ENCODE assay signal across 8 cellular contexts in genomic region chr14:21525571-21525970, GRCh38. TPM values are rescaled to one million over a fixed set of nuclear protein-coding genes. Genes with fewer than 3 reads are reported as not detected.
DNase-seq lines count a peak whose midpoint lies in the region; ATAC-seq lines count a peak whose summit lies in the region.

No MANE protein-coding gene starts in this region.

- H3K27ac ChIP-seq in skin epidermis: peak overlapping the region in 13 of 21 experiments; percentile 3 to 77 (median 47)

- H3K36me3 Mint-ChIP-seq in activated CD4-positive, alpha-beta T cell treated with anti-CD3 and anti-CD28 coated beads, Interleukin-2, amount 10 ng/mL, durations not matched to agents 24 days and 14 days (ENCODE audit: low read depth): no peaks in the 10 kb centered on the region
- H3K36me3 Mint-ChIP-seq in activated naive CD8-positive, alpha-beta T cell: peaks cover 3% of the 10 kb centered on the region

- H3K27me3 Mint-ChIP-seq in activated CD4-positive, alpha-beta T cell treated with anti-CD3 and anti-CD28 coated beads, Interleukin-2, amount 10 ng/mL, durations not matched to agents 24 days and 14 days: peaks cover 17% of the 10 kb centered on the region
- no peaks in the 10 kb centered on the region for H3K27me3 Mint-ChIP-seq in activated naive CD8-positive, alpha-beta T cell

- peak overlapping the region; percentile 80 for H3K4me3 Mint-ChIP-seq in activated CD4-positive, alpha-beta T cell treated with anti-CD3 and anti-CD28 coated beads, Interleukin-2, amount 10 ng/mL, durations not matched to agents 24 days and 14 days
- peak overlapping the region; percentile 87 for H3K4me3 Mint-ChIP-seq in activated naive CD8-positive, alpha-beta T cell

- peak overlapping the region; percentile 58 for H3K4me3 ChIP-seq in iPS-11a (ENCODE audit: low read depth, low read length)
- peak overlapping the region; percentile 44 to 71 (median 58) for H3K4me3 ChIP-seq in skin epidermis

- intact Hi-C loops in activated CD4-positive, alpha-beta T cell treated with anti-CD3 and anti-CD28 coated beads, Interleukin-2, amount 10 ng/mL, durations not matched to agents 24 days and 14 days (cut with micrococcal nuclease): no loop called here

- peaks cover 12% of the 10 kb centered on the region for H3K4me1 Mint-ChIP-seq in activated CD4-positive, alpha-beta T cell treated with anti-CD3 and anti-CD28 coated beads, Interleukin-2, amount 10 ng/mL, durations not matched to agents 24 days and 14 days
- peaks cover 16% of the 10 kb centered on the region for H3K4me1 Mint-ChIP-seq in activated naive CD8-positive, alpha-beta T cell (ENCODE audit: low read depth)

- H3K27ac Mint-ChIP-seq in activated CD4-positive, alpha-beta T cell treated with anti-CD3 and anti-CD28 coated beads, Interleukin-2, amount 10 ng/mL, durations not matched to agents 24 days and 14 days: peak overlapping the region; percentile 4
- peak overlapping the region; percentile 68 for H3K27ac Mint-ChIP-seq in activated naive CD8-positive, alpha-beta T cell

- no peak for DNase-seq in activated CD4-positive, alpha-beta T cell treated with anti-CD3 and anti-CD28 coated beads, Interleukin-2, amount 10 ng/mL, durations not matched to agents 24 days and 14 days
- no peak for DNase-seq in activated CD4-positive, alpha-beta T cell treated with anti-CD3 and anti-CD28 coated beads, Interleukin-2, amount 50 U/mL, for 1 hour
- no peak for DNase-seq in foreskin melanocyte

- no peaks in the 10 kb centered on the region for H3K9me3 Mint-ChIP-seq in activated CD4-positive, alpha-beta T cell treated with anti-CD3 and anti-CD28 coated beads, Interleukin-2, amount 10 ng/mL, durations not matched to agents 24 days and 14 days
- no peaks in the 10 kb centered on the region for H3K9me3 Mint-ChIP-seq in activated naive CD8-positive, alpha-beta T cell (ENCODE audit: low read depth)

- ATAC-seq in GM21737 (IDR thresholded peaks at IDR 0.05; ENCODE audit: unreplicated experiment) (no peak), HG03432 (IDR thresholded peaks at IDR 0.05; ENCODE audit: unreplicated experiment) (no peak)

RNA-seq across cellular contexts. Expression of gene SALL2, which starts 0.6 kb away (rescaled TPM):
- total RNA-seq in activated CD4-positive, alpha-beta T cell treated with anti-CD3 and anti-CD28 coated beads, Interleukin-2, amount 10 ng/mL, durations not matched to agents 24 days and 14 days: 1.6 and 1.7 TPM in 2 replicates

RNA-seq across cellular contexts. Expression of gene METTL3, which starts 14.4 kb away (rescaled TPM):
- 72.9 and 81.7 TPM in 2 replicates for total RNA-seq in activated CD4-positive, alpha-beta T cell treated with anti-CD3 and anti-CD28 coated beads, Interleukin-2, amount 10 ng/mL, durations not matched to agents 24 days and 14 days

RNA-seq across cellular contexts. Expression of gene TOX4, which starts 48.6 kb away (rescaled TPM):
- total RNA-seq in activated CD4-positive, alpha-beta T cell treated with anti-CD3 and anti-CD28 coated beads, Interleukin-2, amount 10 ng/mL, durations not matched to agents 24 days and 14 days: 75.9 and 82.8 TPM in 2 replicates

RNA-seq across cellular contexts. Expression of gene RAB2B, which starts 48.8 kb away (rescaled TPM):
- 26.5 and 30.1 TPM in 2 replicates for total RNA-seq in activated CD4-positive, alpha-beta T cell treated with anti-CD3 and anti-CD28 coated beads, Interleukin-2, amount 10 ng/mL, durations not matched to agents 24 days and 14 days

RNA-seq across cellular contexts. Expression of gene OR10G3, which starts 54.3 kb away (rescaled TPM):
- total RNA-seq in activated CD4-positive, alpha-beta T cell treated with anti-CD3 and anti-CD28 coated beads, Interleukin-2, amount 10 ng/mL, durations not matched to agents 24 days and 14 days: not detected in 2 replicates
